Comparison of ENCODE assay signal across 13 cellular contexts in the genomic region with DNA sequence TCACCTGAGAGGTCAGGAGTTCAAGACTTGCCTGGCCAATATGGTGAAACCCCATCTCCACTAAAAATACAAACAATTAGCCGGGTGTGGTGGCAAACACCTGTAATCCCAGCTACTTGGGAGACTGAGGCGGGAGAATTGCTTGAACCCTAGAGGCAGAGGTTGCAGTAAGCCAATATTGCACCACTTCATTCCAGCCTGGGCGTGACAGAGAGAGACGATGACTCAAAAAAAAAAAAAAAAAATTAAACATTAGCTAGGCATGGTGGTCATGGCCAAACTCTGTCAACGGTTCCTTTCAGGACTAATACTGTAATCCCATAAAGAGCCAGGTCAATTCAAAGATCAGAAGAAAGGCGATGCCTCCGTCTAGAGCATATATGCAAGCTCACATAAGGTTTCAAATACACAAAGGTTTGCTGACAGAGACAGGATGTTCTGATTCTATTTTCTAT. TPM values are rescaled to one million over a fixed set of nuclear protein-coding genes. Genes with fewer than 3 reads are reported as not detected.
DNase-seq lines count a peak whose midpoint lies in the region; FAIRE-seq and TF ChIP-seq lines count a peak whose summit lies in the region.
"Had no signal": no experiment of that assay in that cellular context is flagged by ENCODE, and none has a peak within 500 bp of the region (broad histone marks: within the 10 kb centered on the region; RNA-seq: fewer than 3 reads in every experiment).

No MANE protein-coding gene starts in this region.

- H3K79me2 ChIP-seq in neural progenitor cell (ENCODE audit: low read depth): peaks cover 6% of the 10 kb centered on the region

- H3K36me3 ChIP-seq in neural progenitor cell: no peaks in the 10 kb centered on the region
- no peaks in the 10 kb centered on the region for H3K36me3 ChIP-seq in prostate gland
- H3K36me3 ChIP-seq in suprapubic skin: no peaks in the 10 kb centered on the region
- H3K36me3 ChIP-seq: thoracic aorta had no signal

- H3K9me3 Mint-ChIP-seq in T-helper 1 cell treated with Interleukin-12 subunit alpha and Interleukin-12 subunit beta and Interleukin-4 antibody, amounts not matched to agents 30 μg/mL and 1 μg/mL, for 36 hours: peaks cover 4% of the 10 kb centered on the region
- no peaks in the 10 kb centered on the region for H3K9me3 Mint-ChIP-seq in neural progenitor cell
- H3K9me3 Mint-ChIP-seq: HFFc6 had no signal

- intact Hi-C loops in prostate gland (cut with DNase I): no loop called here

- H3K27me3 ChIP-seq in neural progenitor cell: peaks cover 48% of the 10 kb centered on the region
- H3K27me3 ChIP-seq in prostate gland (replicated peaks; ENCODE audit: insufficient read depth): no peaks in the 10 kb centered on the region
- H3K27me3 ChIP-seq in suprapubic skin: peaks cover 8% of the 10 kb centered on the region

- TF ChIP-seq EP300 in suprapubic skin (IDR thresholded peaks at IDR 0.05): no peak

- H3K27ac Mint-ChIP-seq in T-helper 1 cell treated with Interleukin-12 subunit alpha and Interleukin-12 subunit beta and Interleukin-4 antibody, amounts not matched to agents 30 μg/mL and 1 μg/mL, for 36 hours: peak overlapping the region; percentile 87
- no peak overlapping the region for H3K27ac Mint-ChIP-seq in neural progenitor cell
- H3K27ac Mint-ChIP-seq: HFFc6 had no signal

- H3K27me3 Mint-ChIP-seq in T-helper 1 cell treated with Interleukin-12 subunit alpha and Interleukin-12 subunit beta and Interleukin-4 antibody, amounts not matched to agents 30 μg/mL and 1 μg/mL, for 36 hours (ENCODE audit: low read depth): no peaks in the 10 kb centered on the region
- peaks cover 6% of the 10 kb centered on the region for H3K27me3 Mint-ChIP-seq in neural progenitor cell (ENCODE audit: insufficient read depth, low read depth)

- H3K4me1 ChIP-seq in neural progenitor cell (peaks cover 7% of the 10 kb centered on the region), prostate gland (replicated peaks) (no peaks in the 10 kb centered on the region), suprapubic skin (peaks cover 21% of the 10 kb centered on the region)

- peak; percentile 81 for FAIRE-seq in RCC 7860 (lab: Jason Lieb, UNC)

- H3F3A ChIP-seq in neural progenitor cell (ENCODE audit: low read depth): peaks cover 29% of the 10 kb centered on the region

- no peak for DNase-seq in T-helper 1 cell
- DNase-seq in RCC 7860 (ENCODE audit: low spot score): peak; percentile 63
- peak; percentile 60 for DNase-seq in epithelial cell of esophagus (ENCODE audit: low read depth)
- DNase-seq in neural progenitor cell (ENCODE audit: low spot score): no peak
- DNase-seq in prostate gland (ENCODE audit: low spot score): no peak
- no peak for DNase-seq in GM13977 (ENCODE audit: low spot score)
- DNase-seq in suprapubic skin (ENCODE audit: low spot score in 2 of 2): no peak
- DNase-seq: HFFc6, nucleus accumbens, SK-N-SH had no signal

- TF ChIP-seq POLR2A in prostate gland (IDR thresholded peaks at IDR 0.05): no peak
- no peak for TF ChIP-seq POLR2A in suprapubic skin (IDR thresholded peaks at IDR 0.05)

- no peak overlapping the region for H3K4me2 ChIP-seq in neural progenitor cell
- H3K4me2 ChIP-seq: SK-N-SH had no signal

- H3K4me1 Mint-ChIP-seq in T-helper 1 cell treated with Interleukin-12 subunit alpha and Interleukin-12 subunit beta and Interleukin-4 antibody, amounts not matched to agents 30 μg/mL and 1 μg/mL, for 36 hours (ENCODE audit: low read depth): peaks cover 54% of the 10 kb centered on the region
- H3K4me1 Mint-ChIP-seq in neural progenitor cell: peaks cover 18% of the 10 kb centered on the region

- 82% methylated on average over 7 of the region's 7 CpGs for whole genome bisulfite sequencing in prostate gland
- 76% methylated on average over 7 of the region's 7 CpGs for WGBS in suprapubic skin

- in situ Hi-C loops in GM13977 (cut with MboI; ENCODE audit: low pct_unique_long_range_greater_than_20kb, low sequenced_read_pairs, unreplicated experiment): no loop called here

- H4K20me1 ChIP-seq in neural progenitor cell (ENCODE audit: low read depth): peaks cover 9% of the 10 kb centered on the region

- no peak overlapping the region for H2AFZ ChIP-seq in neural progenitor cell (replicated peaks)

- H3K9me3 ChIP-seq in neural progenitor cell (ENCODE audit: low read depth): no peaks in the 10 kb centered on the region
- H3K9me3 ChIP-seq in prostate gland: no peaks in the 10 kb centered on the region
- no peaks in the 10 kb centered on the region for H3K9me3 ChIP-seq in suprapubic skin
- H3K9me3 ChIP-seq: SK-N-SH, thoracic aorta had no signal

- no peak overlapping the region for H3K27ac ChIP-seq in neural progenitor cell
- H3K27ac ChIP-seq in prostate gland: no peak overlapping the region
- H3K27ac ChIP-seq in suprapubic skin: no peak overlapping the region
- H3K27ac ChIP-seq: 22Rv1, thoracic aorta had no signal

- no peak overlapping the region for H3K9ac ChIP-seq in neural progenitor cell
- H3K9ac ChIP-seq: SK-N-SH had no signal

- peak overlapping the region; percentile 91 for H3K4me3 Mint-ChIP-seq in T-helper 1 cell treated with Interleukin-12 subunit alpha and Interleukin-12 subunit beta and Interleukin-4 antibody, amounts not matched to agents 30 μg/mL and 1 μg/mL, for 36 hours
- peak overlapping the region; percentile 88 for H3K4me3 Mint-ChIP-seq in neural progenitor cell
- H3K4me3 Mint-ChIP-seq: HFFc6 had no signal

- H3K4me3 ChIP-seq in epithelial cell of esophagus (ENCODE audit: low read length): no peak overlapping the region
- no peak overlapping the region for H3K4me3 ChIP-seq in neural progenitor cell
- H3K4me3 ChIP-seq in prostate gland: no peak overlapping the region
- no peak overlapping the region for H3K4me3 ChIP-seq in suprapubic skin
- H3K4me3 ChIP-seq: thoracic aorta had no signal

- H3K36me3 Mint-ChIP-seq in T-helper 1 cell treated with Interleukin-12 subunit alpha and Interleukin-12 subunit beta and Interleukin-4 antibody, amounts not matched to agents 30 μg/mL and 1 μg/mL, for 36 hours (ENCODE audit: low read depth): peaks cover 21% of the 10 kb centered on the region
- no peaks in the 10 kb centered on the region for H3K36me3 Mint-ChIP-seq in neural progenitor cell

- TF ChIP-seq CTCF in epithelial cell of esophagus (IDR thresholded peaks at IDR 0.05; ENCODE audit: insufficient read depth, low read depth, low read length, missing control alignments): no peak
- no peak for TF ChIP-seq CTCF in neural progenitor cell (IDR thresholded peaks at IDR 0.05)
- no peak for TF ChIP-seq CTCF in prostate gland (IDR thresholded peaks at IDR 0.05)
- TF ChIP-seq CTCF in GM13977 (IDR thresholded peaks at IDR 0.05; ENCODE audit: extremely low read depth, insufficient read depth, missing control alignments): no peak
- TF ChIP-seq CTCF in suprapubic skin (IDR thresholded peaks at IDR 0.05): no peak

RNA-seq across cellular contexts. Expression of a gene that starts 2.4 kb away (rescaled TPM):
- total RNA-seq in neural progenitor cell (ENCODE audit: low replicate concordance) (18.5 and 21.0 TPM in 2 replicates), prostate gland (10 to 100 TPM in 1 of 2 donors, 1 to 10 TPM in 1; 1.6 to 47.5 TPM), suprapubic skin (1 to 10 TPM in 3 of 4 donors, under 1 TPM in 1; 0.85 to 3.4 (median 1.3) TPM)

RNA-seq across cellular contexts. Expression of a gene that starts 27.3 kb away (rescaled TPM):
- total RNA-seq in neural progenitor cell (ENCODE audit: low replicate concordance) (4.2 and 10.7 TPM in 2 replicates), prostate gland (10 to 100 TPM; 19.4 to 19.7 TPM), suprapubic skin (10 to 100 TPM; 24.8 to 42.7 (median 35.6) TPM)

Comparison
In these comparisons a context has a peak if more than half of its experiments do, and no peak if none do; other contexts are left out.
1. DNase-seq: peak in RCC 7860 (single experiment) and epithelial cell of esophagus (single experiment); none in T-helper 1 cell (0 of 5), neural progenitor cell (single experiment), prostate gland (single experiment), GM13977 (single experiment) and suprapubic skin (0 of 2).